Comparison of ENCODE assay signal across 20 cellular contexts in the genomic region with DNA sequence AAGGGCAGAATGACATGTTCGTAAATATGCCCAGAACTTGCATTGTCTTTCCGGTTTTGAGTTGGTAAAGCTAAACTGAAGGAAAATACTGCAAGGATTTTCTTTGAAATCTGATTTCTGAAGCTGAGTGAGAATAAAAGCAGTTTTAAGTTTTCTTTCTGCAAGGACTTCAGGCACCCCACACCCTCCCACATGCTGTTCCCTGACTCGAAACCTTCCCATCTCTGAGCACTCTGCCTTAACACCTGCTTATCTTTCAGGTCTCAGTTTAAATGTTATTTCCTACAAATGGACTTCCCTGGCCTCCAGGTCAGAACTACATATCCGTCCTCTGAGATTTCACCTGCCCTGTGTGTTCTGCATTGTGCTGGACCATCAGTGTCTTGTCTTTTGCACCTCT.
"Had no signal": no experiment of that assay in that cellular context is flagged by ENCODE, and none has a peak within 500 bp of the region (broad histone marks: within the 10 kb centered on the region; RNA-seq: fewer than 3 reads in every experiment).

No MANE protein-coding gene starts in this region.

- H3K4me3 ChIP-seq: SJSA1, SK-N-MC had no signal

- H3K4me1 ChIP-seq: SJSA1 had no signal

- H3K36me3 ChIP-seq: SJSA1 had no signal

- FAIRE-seq: RCC 7860 had no signal

- H3K27ac ChIP-seq: SJSA1, SK-N-MC had no signal

- DNase-seq: KBM-7, MV-4-11, NCI-H1048, NCI-H1105, NCI-H1417, NCI-H1436 treated with DMSO at 0.1 percent for 48 hours, NCI-H1694, NCI-H187 treated with DMSO at 0.1 percent for 48 hours, NCI-H2029 treated with DMSO at 0.1 percent for 48 hours, NCI-H2171 treated with DMSO at 0.1 percent for 48 hours, NCI-H345, NCI-H446 treated with DMSO at 0.1 percent for 48 hours, NCI-H510A treated with DMSO at 0.1 percent for 48 hours, NCI-H526, Right ventricle myocardium superior, RPMI8226, SIG-M5 had no signal
